Comparison of ENCODE assay signal across 23 cellular contexts in the genomic region with DNA sequence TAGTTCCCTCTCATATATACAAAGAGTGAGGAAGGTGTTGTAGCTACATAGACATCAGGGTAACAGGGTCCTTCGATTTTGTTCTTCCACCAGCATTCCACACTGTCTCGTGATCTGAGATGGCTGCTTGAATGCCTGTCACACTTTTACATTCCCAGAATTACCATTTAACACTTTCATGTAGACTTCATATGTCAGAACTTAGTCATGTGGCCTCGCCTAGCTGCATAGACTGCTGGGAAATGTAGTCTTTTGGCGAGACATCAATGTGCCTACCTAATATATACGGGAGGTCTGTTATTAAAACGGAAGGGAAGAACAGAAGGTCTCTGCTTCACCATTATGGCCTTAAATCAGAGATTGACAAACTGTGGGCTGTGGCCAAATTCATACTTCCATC. TPM values are rescaled to one million over a fixed set of nuclear protein-coding genes. Genes with fewer than 3 reads are reported as not detected.
DNase-seq lines count a peak whose midpoint lies in the region; ATAC-seq and TF ChIP-seq lines count a peak whose summit lies in the region.
"Had no signal": no experiment of that assay in that cellular context is flagged by ENCODE, and none has a peak within 500 bp of the region (broad histone marks: within the 10 kb centered on the region; RNA-seq: fewer than 3 reads in every experiment).

No MANE protein-coding gene starts in this region.

- peak; percentile 40; the same call in 1 of the 3 replicates for ATAC-seq in SK-N-SH treated with all-trans-retinoic acid at 6 μM for 48 hours
- peak; percentile 34 to 39 for ATAC-seq in stimulated activated naive B cell treated with anti-CD40 and anti-IgM and Interleukin-4, amounts not matched to agents 10 μg/mL and 1 μg/mL and 100 μg/mL, for 72 hours (replicated peaks)
- ATAC-seq: lower lobe of right lung; stimulated activated memory B cell treated with anti-CD40 and anti-IgM and Interleukin-4, amounts not matched to agents 10 μg/mL and 1 μg/mL and 100 μg/mL, for 72 hours had no signal

- DNase-seq in NCI-H82 (lab: John Stamatoyannopoulos, UW) (peak; percentile 30), NCI-H82 treated with DMSO at 0.1 percent for 48 hours (lab: John Stamatoyannopoulos, UW; ENCODE audit: unreplicated experiment) (no peak), Karpas-422 (peak; percentile 65), NCI-H226 (no peak), medulla oblongata (ENCODE audit: extremely low spot score) (no peak), endothelial cell (ENCODE audit: low spot score) (no peak)
- no peak for DNase-seq in stimulated activated naive B cell treated with anti-CD40 and anti-IgM and Interleukin-4, amounts not matched to agents 10 μg/mL and 1 μg/mL and 100 μg/mL, for 72 hours
- DNase-seq: activated CD4-positive, alpha-beta T cell treated with anti-CD3 and anti-CD28 coated beads for 4 hours; activated CD8-positive, alpha-beta memory T cell treated with anti-CD3 and anti-CD28 coated beads, Interleukin-2, amount 50 U/mL, for 48 hours; activated gamma-delta T cell; amniotic stem cell; caudate nucleus; CD4-positive, alpha-beta memory T cell; dorsolateral prefrontal cortex; head of caudate nucleus; lower lobe of right lung; NCI-H1436 treated with DMSO at 0.1 percent for 48 hours; NCI-H510A treated with DMSO at 0.1 percent for 48 hours; occipital lobe; thyroid gland had no signal

- H3K9ac ChIP-seq in Karpas-422 (ENCODE audit: low read length): no peak overlapping the region

- no peak overlapping the region for H3K4me2 ChIP-seq in Karpas-422 (ENCODE audit: low read depth, low read length, poor library complexity, severe bottlenecking)

- H3K4me3 Mint-ChIP-seq in stimulated activated naive B cell treated with anti-CD40 and anti-IgM and Interleukin-4, amounts not matched to agents 10 μg/mL and 1 μg/mL and 100 μg/mL, for 72 hours: no peak overlapping the region
- no peak overlapping the region for H3K4me3 Mint-ChIP-seq in endothelial cell (ENCODE audit: unreplicated experiment)
- H3K4me3 Mint-ChIP-seq: CD4-positive, alpha-beta memory T cell; stimulated activated memory B cell treated with anti-CD40 and anti-IgM and Interleukin-4, amounts not matched to agents 10 μg/mL and 1 μg/mL and 100 μg/mL, for 72 hours had no signal

- no peak overlapping the region for H2AFZ ChIP-seq in Karpas-422 (ENCODE audit: low read length)

- no peaks in the 10 kb centered on the region for H3K27me3 Mint-ChIP-seq in stimulated activated naive B cell treated with anti-CD40 and anti-IgM and Interleukin-4, amounts not matched to agents 10 μg/mL and 1 μg/mL and 100 μg/mL, for 72 hours
- peaks cover 1% of the 10 kb centered on the region for H3K27me3 Mint-ChIP-seq in endothelial cell (ENCODE audit: unreplicated experiment)

- no peaks in the 10 kb centered on the region for H3K27me3 ChIP-seq in Karpas-422 (ENCODE audit: low read length)
- H3K27me3 ChIP-seq: thyroid gland had no signal

- H3K9me3 ChIP-seq in Karpas-422 (ENCODE audit: low read length): no peaks in the 10 kb centered on the region
- H3K9me3 ChIP-seq: HAP-1, lower lobe of right lung, thyroid gland had no signal

- no peak overlapping the region for H3K27ac ChIP-seq in Karpas-422 (ENCODE audit: low read length)
- H3K27ac ChIP-seq: dorsolateral prefrontal cortex, lower lobe of right lung, thyroid gland had no signal

- H4K20me1 ChIP-seq in Karpas-422 (ENCODE audit: insufficient read depth, low read depth, low read length): no peaks in the 10 kb centered on the region

- no peak for TF ChIP-seq CTCF in endothelial cell (IDR thresholded peaks at IDR 0.05; ENCODE audit: unreplicated experiment)

- peaks cover 0 to 1% of the 10 kb centered on the region in 2 donors for H3K4me1 Mint-ChIP-seq in stimulated activated naive B cell treated with anti-CD40 and anti-IgM and Interleukin-4, amounts not matched to agents 10 μg/mL and 1 μg/mL and 100 μg/mL, for 72 hours
- no peaks in the 10 kb centered on the region for H3K4me1 Mint-ChIP-seq in endothelial cell (ENCODE audit: unreplicated experiment)
- H3K4me1 Mint-ChIP-seq: CD4-positive, alpha-beta memory T cell; stimulated activated memory B cell treated with anti-CD40 and anti-IgM and Interleukin-4, amounts not matched to agents 10 μg/mL and 1 μg/mL and 100 μg/mL, for 72 hours had no signal

- peaks cover 0 to 5% of the 10 kb centered on the region in 2 donors for H3K9me3 Mint-ChIP-seq in stimulated activated naive B cell treated with anti-CD40 and anti-IgM and Interleukin-4, amounts not matched to agents 10 μg/mL and 1 μg/mL and 100 μg/mL, for 72 hours
- H3K9me3 Mint-ChIP-seq in endothelial cell (ENCODE audit: unreplicated experiment): no peaks in the 10 kb centered on the region
- H3K9me3 Mint-ChIP-seq: stimulated activated memory B cell treated with anti-CD40 and anti-IgM and Interleukin-4, amounts not matched to agents 10 μg/mL and 1 μg/mL and 100 μg/mL, for 72 hours had no signal

- H3K79me2 ChIP-seq in Karpas-422 (ENCODE audit: low read length): no peaks in the 10 kb centered on the region

- H3K9me2 ChIP-seq in Karpas-422 (replicated peaks; ENCODE audit: insufficient read depth, low read length): no peaks in the 10 kb centered on the region

- no peaks in the 10 kb centered on the region for H3K36me3 ChIP-seq in Karpas-422 (ENCODE audit: insufficient read depth, low read length)
- H3K36me3 ChIP-seq: HAP-1, lower lobe of right lung, thyroid gland had no signal

- no peaks in the 10 kb centered on the region for H3K36me3 Mint-ChIP-seq in stimulated activated naive B cell treated with anti-CD40 and anti-IgM and Interleukin-4, amounts not matched to agents 10 μg/mL and 1 μg/mL and 100 μg/mL, for 72 hours
- no peaks in the 10 kb centered on the region for H3K36me3 Mint-ChIP-seq in endothelial cell (ENCODE audit: low read depth, unreplicated experiment)
- H3K36me3 Mint-ChIP-seq: CD4-positive, alpha-beta memory T cell; stimulated activated memory B cell treated with anti-CD40 and anti-IgM and Interleukin-4, amounts not matched to agents 10 μg/mL and 1 μg/mL and 100 μg/mL, for 72 hours had no signal

- no peak overlapping the region for H3K27ac Mint-ChIP-seq in stimulated activated naive B cell treated with anti-CD40 and anti-IgM and Interleukin-4, amounts not matched to agents 10 μg/mL and 1 μg/mL and 100 μg/mL, for 72 hours
- no peak overlapping the region for H3K27ac Mint-ChIP-seq in endothelial cell (ENCODE audit: unreplicated experiment)
- H3K27ac Mint-ChIP-seq: CD4-positive, alpha-beta memory T cell; stimulated activated memory B cell treated with anti-CD40 and anti-IgM and Interleukin-4, amounts not matched to agents 10 μg/mL and 1 μg/mL and 100 μg/mL, for 72 hours had no signal

- no peak overlapping the region for H3K4me3 ChIP-seq in Karpas-422 (ENCODE audit: low read length)
- H3K4me3 ChIP-seq: dorsolateral prefrontal cortex, HAP-1, lower lobe of right lung, thyroid gland had no signal

- no peaks in the 10 kb centered on the region for H3K4me1 ChIP-seq in Karpas-422 (ENCODE audit: low read length)
- H3K4me1 ChIP-seq: HAP-1, lower lobe of right lung, thyroid gland had no signal

TF ChIP-seq in SK-N-SH treated with all-trans-retinoic acid at 6 μM for 48 hours, 23 proteins besides CTCF, POLR2A, EP300 and RAD21 (continues in another document):
- TF ChIP-seq TCF4 (CRISPR knock-in tag; IDR thresholded peaks at IDR 0.05; ENCODE audit: borderline replicate concordance) (no peak), RARB (CRISPR knock-in tag; IDR thresholded peaks at IDR 0.05) (no peak), ZNF70 (CRISPR knock-in tag; IDR thresholded peaks at IDR 0.05) (no peak), ZC3H10 (CRISPR knock-in tag; IDR thresholded peaks at IDR 0.05) (no peak), OSR1 (CRISPR knock-in tag; IDR thresholded peaks at IDR 0.05) (no peak), ZFP30 (CRISPR knock-in tag; IDR thresholded peaks at IDR 0.05) (no peak), ZNF8 (CRISPR knock-in tag; IDR thresholded peaks at IDR 0.05) (no peak)
- TF ChIP-seq, protein P1, sequence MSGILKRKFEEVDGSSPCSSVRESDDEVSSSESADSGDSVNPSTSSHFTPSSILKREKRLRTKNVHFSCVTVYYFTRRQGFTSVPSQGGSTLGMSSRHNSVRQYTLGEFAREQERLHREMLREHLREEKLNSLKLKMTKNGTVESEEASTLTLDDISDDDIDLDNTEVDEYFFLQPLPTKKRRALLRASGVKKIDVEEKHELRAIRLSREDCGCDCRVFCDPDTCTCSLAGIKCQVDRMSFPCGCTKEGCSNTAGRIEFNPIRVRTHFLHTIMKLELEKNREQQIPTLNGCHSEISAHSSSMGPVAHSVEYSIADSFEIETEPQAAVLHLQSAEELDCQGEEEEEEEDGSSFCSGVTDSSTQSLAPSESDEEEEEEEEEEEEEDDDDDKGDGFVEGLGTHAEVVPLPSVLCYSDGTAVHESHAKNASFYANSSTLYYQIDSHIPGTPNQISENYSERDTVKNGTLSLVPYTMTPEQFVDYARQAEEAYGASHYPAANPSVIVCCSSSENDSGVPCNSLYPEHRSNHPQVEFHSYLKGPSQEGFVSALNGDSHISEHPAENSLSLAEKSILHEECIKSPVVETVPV (CRISPR knock-in tag; IDR thresholded peaks at IDR 0.05): no peak
- TF ChIP-seq, protein P2, sequence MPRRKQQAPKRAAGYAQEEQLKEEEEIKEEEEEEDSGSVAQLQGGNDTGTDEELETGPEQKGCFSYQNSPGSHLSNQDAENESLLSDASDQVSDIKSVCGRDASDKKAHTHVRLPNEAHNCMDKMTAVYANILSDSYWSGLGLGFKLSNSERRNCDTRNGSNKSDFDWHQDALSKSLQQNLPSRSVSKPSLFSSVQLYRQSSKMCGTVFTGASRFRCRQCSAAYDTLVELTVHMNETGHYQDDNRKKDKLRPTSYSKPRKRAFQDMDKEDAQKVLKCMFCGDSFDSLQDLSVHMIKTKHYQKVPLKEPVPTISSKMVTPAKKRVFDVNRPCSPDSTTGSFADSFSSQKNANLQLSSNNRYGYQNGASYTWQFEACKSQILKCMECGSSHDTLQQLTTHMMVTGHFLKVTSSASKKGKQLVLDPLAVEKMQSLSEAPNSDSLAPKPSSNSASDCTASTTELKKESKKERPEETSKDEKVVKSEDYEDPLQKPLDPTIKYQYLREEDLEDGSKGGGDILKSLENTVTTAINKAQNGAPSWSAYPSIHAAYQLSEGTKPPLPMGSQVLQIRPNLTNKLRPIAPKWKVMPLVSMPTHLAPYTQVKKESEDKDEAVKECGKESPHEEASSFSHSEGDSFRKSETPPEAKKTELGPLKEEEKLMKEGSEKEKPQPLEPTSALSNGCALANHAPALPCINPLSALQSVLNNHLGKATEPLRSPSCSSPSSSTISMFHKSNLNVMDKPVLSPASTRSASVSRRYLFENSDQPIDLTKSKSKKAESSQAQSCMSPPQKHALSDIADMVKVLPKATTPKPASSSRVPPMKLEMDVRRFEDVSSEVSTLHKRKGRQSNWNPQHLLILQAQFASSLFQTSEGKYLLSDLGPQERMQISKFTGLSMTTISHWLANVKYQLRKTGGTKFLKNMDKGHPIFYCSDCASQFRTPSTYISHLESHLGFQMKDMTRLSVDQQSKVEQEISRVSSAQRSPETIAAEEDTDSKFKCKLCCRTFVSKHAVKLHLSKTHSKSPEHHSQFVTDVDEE (CRISPR knock-in tag; IDR thresholded peaks at IDR 0.05): no peak

RNA-seq across cellular contexts. Expression of a gene that starts 11.1 kb away (rescaled TPM):
- total RNA-seq in Karpas-422 (2014; rRNA removed; shearing (Covaris generic); ENCODE audit: low replicate concordance): 0.94 and 1.2 TPM in 2 replicates
- total RNA-seq in endothelial cell (ENCODE audit: unreplicated experiment): 0.10 TPM
- total RNA-seq: CD4-positive, alpha-beta memory T cell had no signal

RNA-seq across cellular contexts. Expression of a gene that starts 18.4 kb away (rescaled TPM):
- 34.8 TPM in 2 replicates for total RNA-seq in Karpas-422 (2014; rRNA removed; shearing (Covaris generic); ENCODE audit: low replicate concordance)
- 17.8 TPM for total RNA-seq in endothelial cell (ENCODE audit: unreplicated experiment)

Comparison
In these comparisons a context has a peak if more than half of its experiments do, and no peak if none do; other contexts are left out.
1. DNase-seq: peak in NCI-H82 (single experiment) and Karpas-422 (single experiment); none in NCI-H82 treated with DMSO at 0.1 percent for 48 hours (single experiment), stimulated activated naive B cell treated with anti-CD40 and anti-IgM and Interleukin-4, amounts not matched to agents 10 μg/mL and 1 μg/mL and 100 μg/mL, for 72 hours (single experiment), NCI-H226 (single experiment), medulla oblongata (single experiment) and endothelial cell (single experiment).